Comparison of ENCODE assay signal across 2 cellular contexts in genomic region chr3:15797600-15798303, GRCh38.
TF ChIP-seq lines count a peak whose summit lies in the region.

Gene ANKRD28 (minus strand): TSS chr3:15797979. CDS start chr3:15796521, 1,458 bp downstream.

TF ChIP-seq in SK-N-SH, 30 proteins besides CTCF, POLR2A, EP300 and RAD21 (continued from another document):
- TF ChIP-seq, protein P1, sequence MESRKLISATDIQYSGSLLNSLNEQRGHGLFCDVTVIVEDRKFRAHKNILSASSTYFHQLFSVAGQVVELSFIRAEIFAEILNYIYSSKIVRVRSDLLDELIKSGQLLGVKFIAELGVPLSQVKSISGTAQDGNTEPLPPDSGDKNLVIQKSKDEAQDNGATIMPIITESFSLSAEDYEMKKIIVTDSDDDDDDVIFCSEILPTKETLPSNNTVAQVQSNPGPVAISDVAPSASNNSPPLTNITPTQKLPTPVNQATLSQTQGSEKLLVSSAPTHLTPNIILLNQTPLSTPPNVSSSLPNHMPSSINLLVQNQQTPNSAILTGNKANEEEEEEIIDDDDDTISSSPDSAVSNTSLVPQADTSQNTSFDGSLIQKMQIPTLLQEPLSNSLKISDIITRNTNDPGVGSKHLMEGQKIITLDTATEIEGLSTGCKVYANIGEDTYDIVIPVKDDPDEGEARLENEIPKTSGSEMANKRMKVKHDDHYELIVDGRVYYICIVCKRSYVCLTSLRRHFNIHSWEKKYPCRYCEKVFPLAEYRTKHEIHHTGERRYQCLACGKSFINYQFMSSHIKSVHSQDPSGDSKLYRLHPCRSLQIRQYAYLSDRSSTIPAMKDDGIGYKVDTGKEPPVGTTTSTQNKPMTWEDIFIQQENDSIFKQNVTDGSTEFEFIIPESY (IDR thresholded peaks at IDR 0.05; ENCODE audit: borderline replicate concordance, low read depth): peak; percentile 51; the same call in 1 of the 2 replicates
- TF ChIP-seq ELF1 (IDR thresholded peaks at IDR 0.05): 0 out of 2 replicates have a peak, but pooled peaks have one; percentile 26
- no peak for TF ChIP-seq IRF3 (IDR thresholded peaks at IDR 0.05; ENCODE audit: low read depth, low read length)
- peak; percentile 95 for TF ChIP-seq TCF12 (IDR thresholded peaks at IDR 0.05)
- TF ChIP-seq, protein P2, sequence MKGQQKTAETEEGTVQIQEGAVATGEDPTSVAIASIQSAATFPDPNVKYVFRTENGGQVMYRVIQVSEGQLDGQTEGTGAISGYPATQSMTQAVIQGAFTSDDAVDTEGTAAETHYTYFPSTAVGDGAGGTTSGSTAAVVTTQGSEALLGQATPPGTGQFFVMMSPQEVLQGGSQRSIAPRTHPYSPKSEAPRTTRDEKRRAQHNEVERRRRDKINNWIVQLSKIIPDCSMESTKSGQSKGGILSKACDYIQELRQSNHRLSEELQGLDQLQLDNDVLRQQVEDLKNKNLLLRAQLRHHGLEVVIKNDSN (IDR thresholded peaks at IDR 0.05; ENCODE audit: borderline replicate concordance, low read depth): peak; percentile 43; the same call in 1 of the 2 replicates
- TF ChIP-seq JUND (IDR thresholded peaks at IDR 0.05): peak; percentile 89
- TF ChIP-seq, protein P3, sequence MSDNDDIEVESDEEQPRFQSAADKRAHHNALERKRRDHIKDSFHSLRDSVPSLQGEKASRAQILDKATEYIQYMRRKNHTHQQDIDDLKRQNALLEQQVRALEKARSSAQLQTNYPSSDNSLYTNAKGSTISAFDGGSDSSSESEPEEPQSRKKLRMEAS (IDR thresholded peaks at IDR 0.05; ENCODE audit: low read depth): peak; percentile 84
- TF ChIP-seq, protein P4, sequence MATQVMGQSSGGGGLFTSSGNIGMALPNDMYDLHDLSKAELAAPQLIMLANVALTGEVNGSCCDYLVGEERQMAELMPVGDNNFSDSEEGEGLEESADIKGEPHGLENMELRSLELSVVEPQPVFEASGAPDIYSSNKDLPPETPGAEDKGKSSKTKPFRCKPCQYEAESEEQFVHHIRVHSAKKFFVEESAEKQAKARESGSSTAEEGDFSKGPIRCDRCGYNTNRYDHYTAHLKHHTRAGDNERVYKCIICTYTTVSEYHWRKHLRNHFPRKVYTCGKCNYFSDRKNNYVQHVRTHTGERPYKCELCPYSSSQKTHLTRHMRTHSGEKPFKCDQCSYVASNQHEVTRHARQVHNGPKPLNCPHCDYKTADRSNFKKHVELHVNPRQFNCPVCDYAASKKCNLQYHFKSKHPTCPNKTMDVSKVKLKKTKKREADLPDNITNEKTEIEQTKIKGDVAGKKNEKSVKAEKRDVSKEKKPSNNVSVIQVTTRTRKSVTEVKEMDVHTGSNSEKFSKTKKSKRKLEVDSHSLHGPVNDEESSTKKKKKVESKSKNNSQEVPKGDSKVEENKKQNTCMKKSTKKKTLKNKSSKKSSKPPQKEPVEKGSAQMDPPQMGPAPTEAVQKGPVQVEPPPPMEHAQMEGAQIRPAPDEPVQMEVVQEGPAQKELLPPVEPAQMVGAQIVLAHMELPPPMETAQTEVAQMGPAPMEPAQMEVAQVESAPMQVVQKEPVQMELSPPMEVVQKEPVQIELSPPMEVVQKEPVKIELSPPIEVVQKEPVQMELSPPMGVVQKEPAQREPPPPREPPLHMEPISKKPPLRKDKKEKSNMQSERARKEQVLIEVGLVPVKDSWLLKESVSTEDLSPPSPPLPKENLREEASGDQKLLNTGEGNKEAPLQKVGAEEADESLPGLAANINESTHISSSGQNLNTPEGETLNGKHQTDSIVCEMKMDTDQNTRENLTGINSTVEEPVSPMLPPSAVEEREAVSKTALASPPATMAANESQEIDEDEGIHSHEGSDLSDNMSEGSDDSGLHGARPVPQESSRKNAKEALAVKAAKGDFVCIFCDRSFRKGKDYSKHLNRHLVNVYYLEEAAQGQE (IDR thresholded peaks at IDR 0.05; ENCODE audit: low read depth, low read length): no peak
- TF ChIP-seq FOSL2 (IDR thresholded peaks at IDR 0.05; ENCODE audit: borderline replicate concordance, low read depth): peak; percentile 90
- 0 out of 2 replicates have a peak, but pooled peaks have one; percentile 22 for TF ChIP-seq GABPA (IDR thresholded peaks at IDR 0.05; ENCODE audit: low read depth)
- TF ChIP-seq SIN3A (IDR thresholded peaks at IDR 0.05; ENCODE audit: borderline replicate concordance, low read depth, low read length): peak; percentile 81; the same call in 1 of the 2 replicates
- TF ChIP-seq SMC3 (IDR thresholded peaks at IDR 0.05; ENCODE audit: low read depth, low read length): no peak
- TF ChIP-seq YY1 (IDR thresholded peaks at IDR 0.05; ENCODE audit: low read depth): 0 out of 2 replicates have a peak, but pooled peaks have one; percentile 13
- TF ChIP-seq EZH2phosphoT487 (IDR thresholded peaks at IDR 0.05; ENCODE audit: borderline replicate concordance, low read depth): no peak
- peak; percentile 81; the same call in 1 of the 2 replicates for TF ChIP-seq NFIC (IDR thresholded peaks at IDR 0.05; ENCODE audit: borderline replicate concordance)
- TF ChIP-seq MXI1 (IDR thresholded peaks at IDR 0.05; ENCODE audit: low read depth, low read length): peak; percentile 59; the same call in 1 of the 2 replicates
- TF ChIP-seq PBX3 (IDR thresholded peaks at IDR 0.05): peak; percentile 84
- TF ChIP-seq TEAD4 (IDR thresholded peaks at IDR 0.05; ENCODE audit: borderline replicate concordance, insufficient read depth): peak; percentile 91; the same call in 1 of the 2 replicates
- no peak for TF ChIP-seq GATA2 (CRISPR knock-in tag; IDR thresholded peaks at IDR 0.05)
- TF ChIP-seq FOXM1 (IDR thresholded peaks at IDR 0.05; ENCODE audit: low read depth): peak; percentile 93
- TF ChIP-seq MEF2A (IDR thresholded peaks at IDR 0.05; ENCODE audit: borderline replicate concordance, low read depth): peak; percentile 88
- TF ChIP-seq POLR2AphosphoS5 (IDR thresholded peaks at IDR 0.05; ENCODE audit: low read depth, low read length): peak; percentile 96

TF ChIP-seq in HepG2, 621 proteins besides CTCF, POLR2A, EP300 and RAD21 (continued from another document and continues in another):
- TF ChIP-seq, protein P5, sequence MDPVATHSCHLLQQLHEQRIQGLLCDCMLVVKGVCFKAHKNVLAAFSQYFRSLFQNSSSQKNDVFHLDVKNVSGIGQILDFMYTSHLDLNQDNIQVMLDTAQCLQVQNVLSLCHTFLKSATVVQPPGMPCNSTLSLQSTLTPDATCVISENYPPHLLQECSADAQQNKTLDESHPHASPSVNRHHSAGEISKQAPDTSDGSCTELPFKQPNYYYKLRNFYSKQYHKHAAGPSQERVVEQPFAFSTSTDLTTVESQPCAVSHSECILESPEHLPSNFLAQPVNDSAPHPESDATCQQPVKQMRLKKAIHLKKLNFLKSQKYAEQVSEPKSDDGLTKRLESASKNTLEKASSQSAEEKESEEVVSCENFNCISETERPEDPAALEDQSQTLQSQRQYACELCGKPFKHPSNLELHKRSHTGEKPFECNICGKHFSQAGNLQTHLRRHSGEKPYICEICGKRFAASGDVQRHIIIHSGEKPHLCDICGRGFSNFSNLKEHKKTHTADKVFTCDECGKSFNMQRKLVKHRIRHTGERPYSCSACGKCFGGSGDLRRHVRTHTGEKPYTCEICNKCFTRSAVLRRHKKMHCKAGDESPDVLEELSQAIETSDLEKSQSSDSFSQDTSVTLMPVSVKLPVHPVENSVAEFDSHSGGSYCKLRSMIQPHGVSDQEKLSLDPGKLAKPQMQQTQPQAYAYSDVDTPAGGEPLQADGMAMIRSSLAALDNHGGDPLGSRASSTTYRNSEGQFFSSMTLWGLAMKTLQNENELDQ (CRISPR knock-in tag; IDR thresholded peaks at IDR 0.05; ENCODE audit: borderline replicate concordance): no peak
- TF ChIP-seq RFX3 (CRISPR knock-in tag; IDR thresholded peaks at IDR 0.05): no peak
- TF ChIP-seq TGIF2 (CRISPR knock-in tag; IDR thresholded peaks at IDR 0.05): no peak
- no peak for TF ChIP-seq THYN1 (CRISPR knock-in tag; IDR thresholded peaks at IDR 0.05; ENCODE audit: borderline replicate concordance, low read depth)
- no peak for TF ChIP-seq HMGA1 (CRISPR knock-in tag; conservative IDR thresholded peaks at IDR 0.05)
- no peak for TF ChIP-seq HHEX (CRISPR knock-in tag; IDR thresholded peaks at IDR 0.05)
- TF ChIP-seq ZEB1 (IDR thresholded peaks at IDR 0.05; ENCODE audit: insufficient replicate concordance, low read depth): no peak
- TF ChIP-seq ZSCAN22 (CRISPR knock-in tag; IDR thresholded peaks at IDR 0.05): no peak
- TF ChIP-seq ATAD3A (CRISPR knock-in tag; IDR thresholded peaks at IDR 0.05): no peak
- TF ChIP-seq, protein P6, sequence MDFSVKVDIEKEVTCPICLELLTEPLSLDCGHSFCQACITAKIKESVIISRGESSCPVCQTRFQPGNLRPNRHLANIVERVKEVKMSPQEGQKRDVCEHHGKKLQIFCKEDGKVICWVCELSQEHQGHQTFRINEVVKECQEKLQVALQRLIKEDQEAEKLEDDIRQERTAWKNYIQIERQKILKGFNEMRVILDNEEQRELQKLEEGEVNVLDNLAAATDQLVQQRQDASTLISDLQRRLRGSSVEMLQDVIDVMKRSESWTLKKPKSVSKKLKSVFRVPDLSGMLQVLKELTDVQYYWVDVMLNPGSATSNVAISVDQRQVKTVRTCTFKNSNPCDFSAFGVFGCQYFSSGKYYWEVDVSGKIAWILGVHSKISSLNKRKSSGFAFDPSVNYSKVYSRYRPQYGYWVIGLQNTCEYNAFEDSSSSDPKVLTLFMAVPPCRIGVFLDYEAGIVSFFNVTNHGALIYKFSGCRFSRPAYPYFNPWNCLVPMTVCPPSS (IDR thresholded peaks at IDR 0.05): no peak
- TF ChIP-seq, protein P7, sequence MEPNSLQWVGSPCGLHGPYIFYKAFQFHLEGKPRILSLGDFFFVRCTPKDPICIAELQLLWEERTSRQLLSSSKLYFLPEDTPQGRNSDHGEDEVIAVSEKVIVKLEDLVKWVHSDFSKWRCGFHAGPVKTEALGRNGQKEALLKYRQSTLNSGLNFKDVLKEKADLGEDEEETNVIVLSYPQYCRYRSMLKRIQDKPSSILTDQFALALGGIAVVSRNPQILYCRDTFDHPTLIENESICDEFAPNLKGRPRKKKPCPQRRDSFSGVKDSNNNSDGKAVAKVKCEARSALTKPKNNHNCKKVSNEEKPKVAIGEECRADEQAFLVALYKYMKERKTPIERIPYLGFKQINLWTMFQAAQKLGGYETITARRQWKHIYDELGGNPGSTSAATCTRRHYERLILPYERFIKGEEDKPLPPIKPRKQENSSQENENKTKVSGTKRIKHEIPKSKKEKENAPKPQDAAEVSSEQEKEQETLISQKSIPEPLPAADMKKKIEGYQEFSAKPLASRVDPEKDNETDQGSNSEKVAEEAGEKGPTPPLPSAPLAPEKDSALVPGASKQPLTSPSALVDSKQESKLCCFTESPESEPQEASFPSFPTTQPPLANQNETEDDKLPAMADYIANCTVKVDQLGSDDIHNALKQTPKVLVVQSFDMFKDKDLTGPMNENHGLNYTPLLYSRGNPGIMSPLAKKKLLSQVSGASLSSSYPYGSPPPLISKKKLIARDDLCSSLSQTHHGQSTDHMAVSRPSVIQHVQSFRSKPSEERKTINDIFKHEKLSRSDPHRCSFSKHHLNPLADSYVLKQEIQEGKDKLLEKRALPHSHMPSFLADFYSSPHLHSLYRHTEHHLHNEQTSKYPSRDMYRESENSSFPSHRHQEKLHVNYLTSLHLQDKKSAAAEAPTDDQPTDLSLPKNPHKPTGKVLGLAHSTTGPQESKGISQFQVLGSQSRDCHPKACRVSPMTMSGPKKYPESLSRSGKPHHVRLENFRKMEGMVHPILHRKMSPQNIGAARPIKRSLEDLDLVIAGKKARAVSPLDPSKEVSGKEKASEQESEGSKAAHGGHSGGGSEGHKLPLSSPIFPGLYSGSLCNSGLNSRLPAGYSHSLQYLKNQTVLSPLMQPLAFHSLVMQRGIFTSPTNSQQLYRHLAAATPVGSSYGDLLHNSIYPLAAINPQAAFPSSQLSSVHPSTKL (CRISPR knock-in tag; IDR thresholded peaks at IDR 0.05): peak; percentile 13; the same call in 1 of the 2 replicates
- 0 out of 2 replicates have a peak, but pooled peaks have one; percentile 5 for TF ChIP-seq NFE2L2 (IDR thresholded peaks at IDR 0.05; ENCODE audit: low read length)
- no peak for TF ChIP-seq ZNF367 (CRISPR knock-in tag; IDR thresholded peaks at IDR 0.05; ENCODE audit: borderline replicate concordance)
- no peak for TF ChIP-seq ZNF720 (CRISPR knock-in tag; IDR thresholded peaks at IDR 0.05)
- no peak for TF ChIP-seq ZNF263 (CRISPR knock-in tag; IDR thresholded peaks at IDR 0.05)
- TF ChIP-seq POLR2G (IDR thresholded peaks at IDR 0.05; ENCODE audit: low read depth, low read length): no peak
- no peak for TF ChIP-seq ZNF879 (CRISPR knock-in tag; IDR thresholded peaks at IDR 0.05)
- no peak for TF ChIP-seq NFIC (IDR thresholded peaks at IDR 0.05; ENCODE audit: low read length)
- TF ChIP-seq, protein P8, sequence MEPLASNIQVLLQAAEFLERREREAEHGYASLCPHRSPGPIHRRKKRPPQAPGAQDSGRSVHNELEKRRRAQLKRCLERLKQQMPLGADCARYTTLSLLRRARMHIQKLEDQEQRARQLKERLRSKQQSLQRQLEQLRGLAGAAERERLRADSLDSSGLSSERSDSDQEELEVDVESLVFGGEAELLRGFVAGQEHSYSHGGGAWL (CRISPR knock-in tag; IDR thresholded peaks at IDR 0.05): no peak
- TF ChIP-seq AGO1 (IDR thresholded peaks at IDR 0.05; ENCODE audit: low read depth, low read length, poor library complexity, severe bottlenecking): no peak
- peak; percentile 32; the same call in 1 of the 2 replicates for TF ChIP-seq ELF3 (CRISPR knock-in tag; IDR thresholded peaks at IDR 0.05)
- TF ChIP-seq RXRB (CRISPR knock-in tag; IDR thresholded peaks at IDR 0.05; ENCODE audit: borderline replicate concordance): peak; percentile 7; the same call in 1 of the 2 replicates
- peak; percentile 25; the same call in 1 of the 2 replicates for TF ChIP-seq FOXA3 (CRISPR knock-in tag; IDR thresholded peaks at IDR 0.05)
- TF ChIP-seq ZFYVE20 (CRISPR knock-in tag; IDR thresholded peaks at IDR 0.05; ENCODE audit: borderline replicate concordance, low read depth): no peak
- no peak for TF ChIP-seq MYNN (CRISPR knock-in tag; IDR thresholded peaks at IDR 0.05; ENCODE audit: low read depth)
- no peak for TF ChIP-seq ZNF850 (CRISPR knock-in tag; conservative IDR thresholded peaks at IDR 0.05)
- TF ChIP-seq AGO2 (optimal IDR thresholded peaks at IDR 0.05; ENCODE audit: low read depth, low read length): no peak
- no peak for TF ChIP-seq ZBTB7A (CRISPR knock-in tag; IDR thresholded peaks at IDR 0.05)
- no peak for TF ChIP-seq ZNF747 (CRISPR knock-in tag; IDR thresholded peaks at IDR 0.05; ENCODE audit: borderline replicate concordance)
- TF ChIP-seq TAF15 (IDR thresholded peaks at IDR 0.05; ENCODE audit: low read depth, low read length, poor library complexity, severe bottlenecking): no peak
- 0 out of 2 replicates have a peak, but pooled peaks have one; percentile 30 for TF ChIP-seq GATAD1 (CRISPR knock-in tag; IDR thresholded peaks at IDR 0.05)
- TF ChIP-seq FOSL1 (CRISPR knock-in tag; IDR thresholded peaks at IDR 0.05; ENCODE audit: borderline replicate concordance): no peak
- no peak for TF ChIP-seq NFKB2 (CRISPR knock-in tag; IDR thresholded peaks at IDR 0.05; ENCODE audit: borderline replicate concordance)
- TF ChIP-seq MXI1 (IDR thresholded peaks at IDR 0.05; ENCODE audit: borderline replicate concordance, low read depth, low read length): peak; percentile 22; the same call in 1 of the 3 replicates
- TF ChIP-seq FOXA1 (IDR thresholded peaks at IDR 0.05): no peak
- TF ChIP-seq FOXA1 (CRISPR knock-in tag; IDR thresholded peaks at IDR 0.05): 0 out of 2 replicates have a peak, but pooled peaks have one; percentile 5
